ENCODE assay signal across 8 cellular contexts in genomic region chr19:35716985-35717664, GRCh38. TPM values are rescaled to one million over a fixed set of nuclear protein-coding genes. Genes with fewer than 3 reads are reported as not detected.
DNase-seq lines count a peak whose midpoint lies in the region; ATAC-seq and TF ChIP-seq lines count a peak whose summit lies in the region.

No MANE protein-coding gene starts in this region.

- H3K4me3 ChIP-seq in DND-41 (ENCODE audit: low read depth in 1 of 2, low read length in 2 of 2) (peak overlapping the region; percentile 59 to 94; a peak in 3 of 4 replicates), fibroblast of pulmonary artery (replicated peaks; ENCODE audit: low read depth, low read length) (peak overlapping the region; percentile 81)

- DNase-seq in DND-41 (peak; percentile 98), KG1 (lab: John Stamatoyannopoulos, UW) (peak; percentile 12), RPMI7951 (ENCODE audit: low read depth) (peak; percentile 95), fibroblast of pulmonary artery (ENCODE audit: low read depth) (peak; percentile 96), nephron progenitor cell (peak; percentile 91)
- peak; percentile 95 for DNase-seq in activated T-helper 9 cell treated with anti-CD3 and anti-CD28 coated beads, Interleukin-2, amount 50 U/mL, for 16 hours (ENCODE audit: low read depth)

- H3K27ac ChIP-seq in DND-41 (ENCODE audit: low read length) = peak overlapping the region; percentile 80

- H3K79me2 ChIP-seq in DND-41 (ENCODE audit: insufficient read depth, low read length) = peaks cover 48% of the 10 kb centered on the region

- H2AFZ ChIP-seq in DND-41 (ENCODE audit: low read depth, low read length) = peak overlapping the region; percentile 96

- H3K4me1 ChIP-seq in DND-41 (ENCODE audit: insufficient read depth, low read length) = peaks cover 42% of the 10 kb centered on the region

- H3K9me3 Mint-ChIP-seq in nephron progenitor cell = no peaks in the 10 kb centered on the region
- H3K9me3 Mint-ChIP-seq in stimulated activated naive CD8-positive, alpha-beta T cell treated with anti-CD3 and anti-CD28 coated beads, Interleukin-15, Interleukin-2, amounts not matched to agents 100 ng/mL and 50 ng/mL, for 24 hours = no peaks in the 10 kb centered on the region

- peak; percentile 76 for TF ChIP-seq CTCF in DND-41 (IDR thresholded peaks at IDR 0.05; ENCODE audit: borderline replicate concordance, extremely low read depth, low read length, poor library complexity, severe bottlenecking)
- TF ChIP-seq CTCF in fibroblast of pulmonary artery (IDR thresholded peaks at IDR 0.05; ENCODE audit: low read length, missing control alignments) = peak; percentile 70
- TF ChIP-seq CTCF in nephron progenitor cell (IDR thresholded peaks at IDR 0.05) = peak; percentile 87

- peak overlapping the region; percentile 96 for H3K4me2 ChIP-seq in DND-41 (ENCODE audit: insufficient read depth, low read length)

- H3K4me3 Mint-ChIP-seq in nephron progenitor cell = peak overlapping the region; percentile 91
- H3K4me3 Mint-ChIP-seq in stimulated activated naive CD8-positive, alpha-beta T cell treated with anti-CD3 and anti-CD28 coated beads, Interleukin-15, Interleukin-2, amounts not matched to agents 100 ng/mL and 50 ng/mL, for 24 hours = peak overlapping the region; percentile 92

- H3K27me3 Mint-ChIP-seq in nephron progenitor cell (ENCODE audit: low read depth, poor library complexity) = peaks cover 34% of the 10 kb centered on the region
- H3K27me3 Mint-ChIP-seq in stimulated activated naive CD8-positive, alpha-beta T cell treated with anti-CD3 and anti-CD28 coated beads, Interleukin-15, Interleukin-2, amounts not matched to agents 100 ng/mL and 50 ng/mL, for 24 hours = no peaks in the 10 kb centered on the region

- peaks cover 35% of the 10 kb centered on the region for H3K4me1 Mint-ChIP-seq in nephron progenitor cell
- peaks cover 41% of the 10 kb centered on the region for H3K4me1 Mint-ChIP-seq in stimulated activated naive CD8-positive, alpha-beta T cell treated with anti-CD3 and anti-CD28 coated beads, Interleukin-15, Interleukin-2, amounts not matched to agents 100 ng/mL and 50 ng/mL, for 24 hours (ENCODE audit: low read depth)

- peaks cover 31% of the 10 kb centered on the region for H3K36me3 ChIP-seq in DND-41 (ENCODE audit: insufficient read depth, low read length)

- peak overlapping the region; percentile 90 for H3K27ac Mint-ChIP-seq in nephron progenitor cell
- peak overlapping the region; percentile 99 for H3K27ac Mint-ChIP-seq in stimulated activated naive CD8-positive, alpha-beta T cell treated with anti-CD3 and anti-CD28 coated beads, Interleukin-15, Interleukin-2, amounts not matched to agents 100 ng/mL and 50 ng/mL, for 24 hours

- no peaks in the 10 kb centered on the region for H3K9me3 ChIP-seq in DND-41 (ENCODE audit: insufficient read depth, low read length, severe bottlenecking)

- H3K36me3 Mint-ChIP-seq in nephron progenitor cell (ENCODE audit: low read depth) = peaks cover 5% of the 10 kb centered on the region
- peaks cover 61% of the 10 kb centered on the region for H3K36me3 Mint-ChIP-seq in stimulated activated naive CD8-positive, alpha-beta T cell treated with anti-CD3 and anti-CD28 coated beads, Interleukin-15, Interleukin-2, amounts not matched to agents 100 ng/mL and 50 ng/mL, for 24 hours (ENCODE audit: low read depth)

- H4K20me1 ChIP-seq in DND-41 (ENCODE audit: insufficient read depth, low read length) = peaks cover 32% of the 10 kb centered on the region

- H3K27me3 ChIP-seq in DND-41 (ENCODE audit: insufficient read depth, low read length, poor library complexity) = no peaks in the 10 kb centered on the region

- peak overlapping the region; percentile 81 for H3K9ac ChIP-seq in DND-41 (ENCODE audit: low read depth, low read length)

- peak; percentile 92 for ATAC-seq in DND-41 (ENCODE audit: insufficient read depth, low read depth)
- ATAC-seq in GM21717 (IDR thresholded peaks at IDR 0.05; ENCODE audit: unreplicated experiment) = peak; percentile 49

RNA-seq across cellular contexts. Expression of gene KMT2B, which starts 0.7 kb away (rescaled TPM):
- 6.8 and 7.4 TPM in 2 replicates for total RNA-seq in RPMI7951 (2014; rRNA removed; shearing (Covaris generic))

RNA-seq across cellular contexts. Expression of gene ZBTB32, which starts 12.8 kb away (rescaled TPM):
- not detected in 2 replicates for total RNA-seq in RPMI7951 (2014; rRNA removed; shearing (Covaris generic))

RNA-seq across cellular contexts. Expression of gene IGFLR1, which starts 25.1 kb away (rescaled TPM):
- 4.2 and 6.8 TPM in 2 replicates for total RNA-seq in RPMI7951 (2014; rRNA removed; shearing (Covaris generic))

RNA-seq across cellular contexts. Expression of gene U2AF1L4, which starts 28.1 kb away (rescaled TPM):
- total RNA-seq in RPMI7951 (2014; rRNA removed; shearing (Covaris generic)) = 9.4 and 20.5 TPM in 2 replicates

RNA-seq across cellular contexts. Expression of gene PSENEN, which starts 28.3 kb away (rescaled TPM):
- total RNA-seq in RPMI7951 (2014; rRNA removed; shearing (Covaris generic)) = 130 and 159 TPM in 2 replicates

Comparison
In these comparisons a context has a peak if more than half of its experiments do, and no peak if none do; other contexts are left out.
1. Peak in every context shown above with its lines: DNase-seq, ATAC-seq, H3K4me3 ChIP-seq and H3K27ac ChIP-seq.
2. DNase-seq: peak in every context shown above with its lines; median percentile 98 in DND-41; 96 in fibroblast of pulmonary artery; 95 in RPMI7951; 95 in activated T-helper 9 cell treated with anti-CD3 and anti-CD28 coated beads, Interleukin-2, amount 50 U/mL, for 16 hours; 91 in nephron progenitor cell; 12 in KG1.